ENCODE assay signal across 8 cellular contexts in the genomic region with DNA sequence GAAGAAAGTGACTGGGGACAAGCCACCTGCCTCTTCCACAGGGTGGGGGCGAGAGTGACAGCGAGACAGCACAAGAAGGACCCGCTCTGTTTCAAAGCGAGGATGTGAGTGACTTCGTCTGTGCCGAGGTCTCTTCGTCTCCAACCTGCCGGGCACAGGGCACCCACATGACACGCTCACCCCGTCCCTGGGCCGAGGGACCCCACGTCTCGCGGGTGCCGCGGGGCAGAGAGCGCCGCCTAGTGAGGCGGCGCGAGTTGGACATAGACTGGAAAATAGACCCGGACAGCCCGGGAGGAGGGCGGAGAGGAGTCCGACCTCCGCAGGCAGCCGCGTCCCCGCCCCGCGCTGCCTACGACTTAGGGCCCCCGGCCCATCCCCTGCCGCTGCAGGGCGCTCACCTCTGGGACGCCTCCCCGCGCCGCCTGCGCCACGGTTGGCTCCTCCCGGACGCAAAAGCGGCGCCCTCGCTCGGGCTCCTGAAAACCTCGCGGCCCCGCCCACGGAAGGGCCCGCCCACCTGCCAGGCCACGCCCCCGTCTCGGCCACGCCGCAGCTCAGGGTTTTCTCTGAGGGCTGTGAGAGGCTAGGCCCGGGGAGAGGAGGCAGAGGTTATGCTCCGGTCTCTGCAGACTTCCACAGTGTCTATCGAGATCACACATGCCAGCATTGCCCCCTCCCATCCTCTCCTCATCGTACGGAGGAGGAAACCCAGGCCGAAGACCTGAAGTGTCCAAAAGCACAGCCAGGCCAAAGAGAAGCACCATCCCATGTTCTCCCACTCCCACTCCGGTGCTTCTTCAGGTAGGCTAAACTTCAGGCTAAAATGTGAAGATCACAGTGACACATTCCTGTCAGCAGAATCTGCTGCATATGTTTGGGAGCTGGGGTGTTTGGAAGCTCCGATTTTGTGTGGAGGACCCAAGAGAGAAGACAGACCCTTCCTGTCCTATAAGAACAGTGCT.
DNase-seq lines count a peak whose midpoint lies in the region; ATAC-seq and TF ChIP-seq lines count a peak whose summit lies in the region.

A gene with protein sequence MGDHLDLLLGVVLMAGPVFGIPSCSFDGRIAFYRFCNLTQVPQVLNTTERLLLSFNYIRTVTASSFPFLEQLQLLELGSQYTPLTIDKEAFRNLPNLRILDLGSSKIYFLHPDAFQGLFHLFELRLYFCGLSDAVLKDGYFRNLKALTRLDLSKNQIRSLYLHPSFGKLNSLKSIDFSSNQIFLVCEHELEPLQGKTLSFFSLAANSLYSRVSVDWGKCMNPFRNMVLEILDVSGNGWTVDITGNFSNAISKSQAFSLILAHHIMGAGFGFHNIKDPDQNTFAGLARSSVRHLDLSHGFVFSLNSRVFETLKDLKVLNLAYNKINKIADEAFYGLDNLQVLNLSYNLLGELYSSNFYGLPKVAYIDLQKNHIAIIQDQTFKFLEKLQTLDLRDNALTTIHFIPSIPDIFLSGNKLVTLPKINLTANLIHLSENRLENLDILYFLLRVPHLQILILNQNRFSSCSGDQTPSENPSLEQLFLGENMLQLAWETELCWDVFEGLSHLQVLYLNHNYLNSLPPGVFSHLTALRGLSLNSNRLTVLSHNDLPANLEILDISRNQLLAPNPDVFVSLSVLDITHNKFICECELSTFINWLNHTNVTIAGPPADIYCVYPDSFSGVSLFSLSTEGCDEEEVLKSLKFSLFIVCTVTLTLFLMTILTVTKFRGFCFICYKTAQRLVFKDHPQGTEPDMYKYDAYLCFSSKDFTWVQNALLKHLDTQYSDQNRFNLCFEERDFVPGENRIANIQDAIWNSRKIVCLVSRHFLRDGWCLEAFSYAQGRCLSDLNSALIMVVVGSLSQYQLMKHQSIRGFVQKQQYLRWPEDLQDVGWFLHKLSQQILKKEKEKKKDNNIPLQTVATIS (minus strand): TSS at position 454 of the 965 bp plus-strand sequence. CDS start 30,217 bp downstream, outside the sequence.

- peak within 1 kb of the TSS; percentile 78 for H3K4me3 Mint-ChIP-seq in central memory CD8-positive, alpha-beta T cell

- CTCF ChIA-PET in AG04449 (lab: Yijun Ruan, JAX) = interaction anchor here (1.6 to 14.5 kb wide), 3 partner anchors 10 to 541 kb away, joined by 5 to 296 read pairs (median 5); no protein-coding TSS in a partner anchor

- peak within 1 kb of the TSS; percentile 36 for H3K27ac ChIP-seq in layer of hippocampus (ENCODE audit: low read depth, low read length)

- no peaks in the 10 kb centered on the region for H3K27me3 Mint-ChIP-seq in central memory CD8-positive, alpha-beta T cell

- H3K9me3 Mint-ChIP-seq in central memory CD8-positive, alpha-beta T cell = peaks cover 11% of the 10 kb centered on the region

- DNase-seq in AG04449 (ENCODE audit: low read depth, low spot score) = no peak
- peak; percentile 84 for DNase-seq in NCI-H2171 treated with DMSO at 0.1 percent for 48 hours (lab: John Stamatoyannopoulos, UW)
- DNase-seq in central memory CD8-positive, alpha-beta T cell (ENCODE audit: low spot score in 2 of 2) = peak; percentile 73 to 85
- DNase-seq in stimulated activated CD4-positive, alpha-beta T cell treated with anti-CD3 and anti-CD28 coated beads, Interleukin-1b, Interleukin-23, amount 100 ng/mL, for 4 hours (ENCODE audit: low read depth in 2 of 2) = peak; percentile 88 to 89

- H3K4me1 Mint-ChIP-seq in central memory CD8-positive, alpha-beta T cell = peaks cover 18% of the 10 kb centered on the region

- H3K27ac Mint-ChIP-seq in central memory CD8-positive, alpha-beta T cell (ENCODE audit: low read depth) = peak within 1 kb of the TSS; percentile 38

- POLR2A ChIA-PET in AG04449 (lab: Yijun Ruan, JAX) = no interaction called here

- H3K4me3 ChIP-seq in AG04449 (ENCODE audit: low read depth, low read length) = peak within 1 kb of the TSS; percentile 59

- peak; percentile 34 for TF ChIP-seq CTCF in AG04449 (IDR thresholded peaks at IDR 0.05; ENCODE audit: insufficient read depth, low read length, missing control alignments)

- H3K36me3 Mint-ChIP-seq in central memory CD8-positive, alpha-beta T cell (ENCODE audit: insufficient read depth) = no peaks in the 10 kb centered on the region

- ATAC-seq in GM18861 (IDR thresholded peaks at IDR 0.05; ENCODE audit: unreplicated experiment) (peak; percentile 82), HG03103 (IDR thresholded peaks at IDR 0.05; ENCODE audit: low read depth, unreplicated experiment) (peak; percentile 96)
- ATAC-seq in activated CD4-positive, CD25-positive, alpha-beta regulatory T cell treated with anti-CD3 and anti-CD28 coated beads, Interleukin-2, amount 50 U/mL, for 24 hours = peak; percentile 83 to 88
- ATAC-seq in central memory CD8-positive, alpha-beta T cell (replicated peaks; ENCODE audit: extremely low read depth, poor library complexity, severe bottlenecking) = peak; percentile 84

- no peaks in the 10 kb centered on the region for H3K27me3 ChIP-seq in layer of hippocampus (ENCODE audit: control insufficient read depth, insufficient read depth, low read length)
